25 cellular contexts compared by ENCODE assay signal in the genomic region with DNA sequence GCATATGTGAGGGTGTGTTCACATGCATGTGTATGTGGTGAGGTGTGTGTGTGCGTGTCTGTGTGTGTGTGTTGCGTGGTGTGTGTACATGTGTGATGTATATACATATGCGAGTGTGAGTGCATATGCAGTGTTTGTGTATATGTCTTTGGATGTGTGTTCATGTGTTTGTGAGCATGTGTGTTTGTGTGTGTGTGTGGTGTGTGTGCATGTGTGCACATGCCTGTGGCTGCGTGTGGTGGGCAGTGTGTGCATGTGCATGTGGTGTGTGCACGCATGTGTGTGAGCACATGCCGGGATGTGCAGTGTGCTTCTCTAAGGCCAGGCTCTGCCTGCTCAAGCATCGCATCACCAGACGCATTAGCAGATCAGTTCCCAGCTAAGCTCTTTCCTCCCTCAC. TPM values are rescaled to one million over a fixed set of nuclear protein-coding genes. Genes with fewer than 3 reads are reported as not detected.
DNase-seq lines count a peak whose midpoint lies in the region; ATAC-seq, FAIRE-seq and TF ChIP-seq lines count a peak whose summit lies in the region.
"Had no signal": no experiment of that assay in that cellular context is flagged by ENCODE, and none has a peak within 500 bp of the region (broad histone marks: within the 10 kb centered on the region; RNA-seq: fewer than 3 reads in every experiment).

No MANE protein-coding gene starts in this region.

- no peak overlapping the region; the same call in 1 of the 2 replicates for H2BK12ac ChIP-seq in H1 (ENCODE audit: low read depth, low read length)

- H3K23ac ChIP-seq in H1 (ENCODE audit: insufficient read length) = no peak overlapping the region

- H2BK5ac ChIP-seq in H1 (ENCODE audit: low read depth, low read length) = no peak overlapping the region; the same call in 1 of the 2 replicates

- no peak for TF ChIP-seq RAD21 in H1 (IDR thresholded peaks at IDR 0.05 in 1 of 2, conservative IDR thresholded peaks at IDR 0.05 in 1 of 2; ENCODE audit: low read depth in 2 of 2, low read length in 2 of 2)

- H3K36me3 Mint-ChIP-seq in activated T-helper 1 cell treated with anti-CD3 and anti-CD28 coated beads, Interleukin-12 subunit alpha, Interleukin-12 subunit beta, Interleukin-2, Interleukin-4 antibody, amounts not matched to agents 30 ng/mL and 10 ng/mL and 1 ng/mL, durations not matched to agents 14 hours and 24 hours and 36 hours (ENCODE audit: low read depth) = no peaks in the 10 kb centered on the region
- peaks cover 17% of the 10 kb centered on the region for H3K36me3 Mint-ChIP-seq in neural progenitor cell
- H3K36me3 Mint-ChIP-seq: CD4-positive, alpha-beta memory T cell had no signal

- H4K91ac ChIP-seq in H1 (replicated peaks; ENCODE audit: insufficient read length, low read length) = peak overlapping the region; percentile 52

- no peak overlapping the region for H3K4me2 ChIP-seq in H1 (ENCODE audit: insufficient read depth in 1 of 2, low read depth in 2 of 2, low read length in 2 of 2)
- no peak overlapping the region for H3K4me2 ChIP-seq in neural progenitor cell
- H3K4me2 ChIP-seq: BLaER1 treated with 17β-estradiol and CSF1 and Interleukin-3, amounts not matched to agents 10 nM and 100 nM; GM23338; KMS-11 had no signal

- POLR2A ChIA-PET in H1 (lab: Charles Lee; ENCODE audit: partially characterized antibody) = interaction anchor here (1.2 to 1.3 kb wide), 2 partner anchors 8 to 9 kb away, joined by 3 read pairs; no protein-coding TSS in a partner anchor

- no peak overlapping the region for H2BK120ac ChIP-seq in H1 (replicated peaks; ENCODE audit: low read depth, low read length)

- CTCF ChIA-PET in H1 (lab: Charles Lee; ENCODE audit: partially characterized antibody) = interaction anchor here (0.8 kb wide), 1 partner anchor 9 kb away, joined by 3 read pairs; no protein-coding TSS in a partner anchor

- H3K27ac Mint-ChIP-seq in activated T-helper 1 cell treated with anti-CD3 and anti-CD28 coated beads, Interleukin-12 subunit alpha, Interleukin-12 subunit beta, Interleukin-2, Interleukin-4 antibody, amounts not matched to agents 30 ng/mL and 10 ng/mL and 1 ng/mL, durations not matched to agents 14 hours and 24 hours and 36 hours = peak overlapping the region; percentile 18
- H3K27ac Mint-ChIP-seq in neural progenitor cell = peak overlapping the region; percentile 3
- H3K27ac Mint-ChIP-seq: CD4-positive, alpha-beta memory T cell; GM23338 had no signal

- peaks cover 11% of the 10 kb centered on the region for H3K9me3 Mint-ChIP-seq in activated T-helper 1 cell treated with anti-CD3 and anti-CD28 coated beads, Interleukin-12 subunit alpha, Interleukin-12 subunit beta, Interleukin-2, Interleukin-4 antibody, amounts not matched to agents 30 ng/mL and 10 ng/mL and 1 ng/mL, durations not matched to agents 14 hours and 24 hours and 36 hours
- H3K9me3 Mint-ChIP-seq in neural progenitor cell = peaks cover 2% of the 10 kb centered on the region
- H3K9me3 Mint-ChIP-seq: CD4-positive, alpha-beta memory T cell had no signal

- H3K4me1 ChIP-seq in H1 (replicated peaks in 1 of 4; ENCODE audit: control insufficient read depth in 3 of 4, insufficient read depth in 4 of 4, low read length in 3 of 4) = peaks cover 5 to 24% (median 15%) of the 10 kb centered on the region in 4 experiments; a peak in 5 of 7 replicates
- H3K4me1 ChIP-seq in neural progenitor cell = peaks cover 18% of the 10 kb centered on the region
- peaks cover 0 to 21% (median 0%) of the 10 kb centered on the region in 3 donors for H3K4me1 ChIP-seq in gastroesophageal sphincter
- H3K4me1 ChIP-seq: BLaER1 treated with 17β-estradiol and CSF1 and Interleukin-3, amounts not matched to agents 10 nM and 100 nM had no signal

- no peak overlapping the region for H3K14ac ChIP-seq in H1 (ENCODE audit: insufficient read length)

- intact Hi-C loops in activated T-helper 1 cell treated with anti-CD3 and anti-CD28 coated beads, Interleukin-12 subunit alpha, Interleukin-12 subunit beta, Interleukin-2, Interleukin-4 antibody, amounts not matched to agents 30 ng/mL and 10 ng/mL and 1 ng/mL, durations not matched to agents 14 hours and 24 hours and 36 hours (cut with micrococcal nuclease) = no loop called here

- H3K27ac ChIP-seq in H1 (ENCODE audit: low read depth, low read length) (0 out of 2 replicates have a peak overlapping the region, but pooled peaks have one; percentile 21), neural progenitor cell (no peak overlapping the region), gastroesophageal sphincter (no peak overlapping the region)
- H3K27ac ChIP-seq: BLaER1 treated with 17β-estradiol and CSF1 and Interleukin-3, amounts not matched to agents 10 nM and 100 nM; KMS-11 had no signal

- H3K36me3 ChIP-seq in H1 (ENCODE audit: control insufficient read depth in 2 of 4, insufficient read depth in 4 of 4, low read length in 3 of 4) = peaks cover 0 to 20% (median 15%) of the 10 kb centered on the region in 4 experiments; a peak in 6 of 8 replicates
- H3K36me3 ChIP-seq in neural progenitor cell = no peaks in the 10 kb centered on the region
- H3K36me3 ChIP-seq in gastroesophageal sphincter = peaks cover 0 to 28% of the 10 kb centered on the region in 2 donors
- H3K36me3 ChIP-seq: BLaER1 treated with 17β-estradiol and CSF1 and Interleukin-3, amounts not matched to agents 10 nM and 100 nM had no signal

- TF ChIP-seq POLR2A in H1 (IDR thresholded peaks at IDR 0.05; ENCODE audit: control extremely low read depth in 1 of 2, low read depth in 2 of 2, low read length in 2 of 2) = no peak
- no peak for TF ChIP-seq POLR2A in gastroesophageal sphincter (IDR thresholded peaks at IDR 0.05)

- H2BK15ac ChIP-seq in H1 (ENCODE audit: low read length) = no peak overlapping the region

- peaks cover 20% of the 10 kb centered on the region for H3K27me3 Mint-ChIP-seq in activated T-helper 1 cell treated with anti-CD3 and anti-CD28 coated beads, Interleukin-12 subunit alpha, Interleukin-12 subunit beta, Interleukin-2, Interleukin-4 antibody, amounts not matched to agents 30 ng/mL and 10 ng/mL and 1 ng/mL, durations not matched to agents 14 hours and 24 hours and 36 hours (ENCODE audit: insufficient read depth)
- peaks cover 14% of the 10 kb centered on the region for H3K27me3 Mint-ChIP-seq in neural progenitor cell (ENCODE audit: insufficient read depth, low read depth)

- H4K20me1 ChIP-seq in H1 (replicated peaks in 1 of 2; ENCODE audit: control insufficient read depth in 1 of 2, insufficient read depth in 2 of 2, low read length in 2 of 2) (peaks cover 0 to 10% of the 10 kb centered on the region in 2 experiments), neural progenitor cell (ENCODE audit: low read depth) (peaks cover 6% of the 10 kb centered on the region)
- H4K20me1 ChIP-seq: BLaER1 treated with 17β-estradiol and CSF1 and Interleukin-3, amounts not matched to agents 10 nM and 100 nM had no signal

- no peak overlapping the region for H2AFZ ChIP-seq in H1 (ENCODE audit: low read length)
- H2AFZ ChIP-seq in neural progenitor cell (replicated peaks) = no peak overlapping the region
- H2AFZ ChIP-seq: GM23338 had no signal

- H3K9me3 ChIP-seq in H1 (ENCODE audit: insufficient read depth in 2 of 2, low read depth in 1 of 2, low read length in 1 of 2) (peaks cover 0 to 7% of the 10 kb centered on the region in 2 experiments; a peak in 2 of 4 replicates), neural progenitor cell (ENCODE audit: low read depth) (no peaks in the 10 kb centered on the region), gastroesophageal sphincter (no peaks in the 10 kb centered on the region)
- H3K9me3 ChIP-seq: Caco-2 had no signal

- H3K56ac ChIP-seq in H1 (replicated peaks; ENCODE audit: insufficient read length, low read depth, low read length) = no peak overlapping the region

- WGBS in H1 (ENCODE audit: extremely low coverage in 1 of 2, insufficient coverage in 1 of 2, insufficient read length in 1 of 2, insufficient replicate concordance in 2 of 2, low coverage in 1 of 2, low lambda C conversion rate in 2 of 2, missing lambda C conversion rate in 1 of 2), 2 experiments = 94% methylated on average over 8 of the region's 8 CpGs; no CpG with 5 or more reads in 1 of the 2 experiments
- 80 to 91% methylated on average over 1 to 8 of the region's 8 CpGs for WGBS in gastroesophageal sphincter (ENCODE audit: low coverage in 1 of 2), 2 donors

- H3K79me1 ChIP-seq in H1 (ENCODE audit: low read depth, low read length) = no peaks in the 10 kb centered on the region

- H2BK20ac ChIP-seq in H1 (ENCODE audit: low read length) = no peak overlapping the region

- no peak for ATAC-seq in gastroesophageal sphincter
- ATAC-seq: GM23338, HCT116, Panc1 had no signal

- TF ChIP-seq CTCF in H1 (IDR thresholded peaks at IDR 0.05; ENCODE audit: control extremely low read depth in 1 of 3, insufficient read depth in 1 of 3, low read depth in 1 of 3, low read length in 3 of 3) = no peak
- no peak for TF ChIP-seq CTCF in neural progenitor cell (IDR thresholded peaks at IDR 0.05)
- TF ChIP-seq CTCF in gastroesophageal sphincter (IDR thresholded peaks at IDR 0.05) = no peak

- H3K23me2 ChIP-seq in H1 (ENCODE audit: low read depth, low read length) = peaks cover 7% of the 10 kb centered on the region; the same call in 1 of the 2 replicates

- H3K79me2 ChIP-seq in H1 (ENCODE audit: control insufficient read depth in 1 of 2, insufficient read depth in 2 of 2, low read length in 2 of 2) = no peaks in the 10 kb centered on the region
- H3K79me2 ChIP-seq in neural progenitor cell (ENCODE audit: low read depth) = no peaks in the 10 kb centered on the region

- no peak overlapping the region for H3K4ac ChIP-seq in H1 (replicated peaks; ENCODE audit: insufficient read length, low read depth, low read length)

- H3K4me3 Mint-ChIP-seq in activated T-helper 1 cell treated with anti-CD3 and anti-CD28 coated beads, Interleukin-12 subunit alpha, Interleukin-12 subunit beta, Interleukin-2, Interleukin-4 antibody, amounts not matched to agents 30 ng/mL and 10 ng/mL and 1 ng/mL, durations not matched to agents 14 hours and 24 hours and 36 hours = no peak overlapping the region
- H3K4me3 Mint-ChIP-seq in neural progenitor cell = no peak overlapping the region
- H3K4me3 Mint-ChIP-seq: CD4-positive, alpha-beta memory T cell; GM23338 had no signal

- DNase-seq in activated T-helper 1 cell treated with anti-CD3 and anti-CD28 coated beads, Interleukin-12 subunit alpha, Interleukin-12 subunit beta, Interleukin-2, Interleukin-4 antibody, amounts not matched to agents 30 ng/mL and 10 ng/mL and 1 ng/mL, durations not matched to agents 14 hours and 24 hours and 36 hours (ENCODE audit: low spot score) = no peak
- DNase-seq in H1 (ENCODE audit: low read depth in 1 of 2, low spot score in 2 of 2) = no peak
- DNase-seq in neural progenitor cell (ENCODE audit: low spot score) = no peak
- no peak for DNase-seq in middle frontal gyrus (ENCODE audit: extremely low spot score, low spot score)
- DNase-seq in NCI-H187 (lab: John Stamatoyannopoulos, UW) = no peak
- DNase-seq in NK-92 treated with Interleukin-12 subunit alpha and Interleukin-12 subunit beta, amount 100 ng/mL, for 24 hours (lab: John Stamatoyannopoulos, UW) = no peak
- DNase-seq: CD4-positive, alpha-beta memory T cell; DMS 273 treated with DMSO at 0.1 percent for 48 hours; DMS79 treated with DMSO at 0.1 percent for 48 hours; MV-4-11; NCI-H1105 treated with DMSO at 0.1 percent for 48 hours; NCI-H2081; NCI-H2171; NCI-H345; NCI-H524; NCI-H774; SIG-M5 had no signal

- H3K4me3 ChIP-seq in H1 (ENCODE audit: extremely low read depth in 1 of 4, insufficient read depth in 2 of 4, low read depth in 3 of 4, low read length in 4 of 4) = no peak overlapping the region
- no peak overlapping the region for H3K4me3 ChIP-seq in neural progenitor cell
- no peak overlapping the region for H3K4me3 ChIP-seq in gastroesophageal sphincter
- H3K4me3 ChIP-seq: BLaER1 treated with 17β-estradiol and CSF1 and Interleukin-3, amounts not matched to agents 10 nM and 100 nM; GM23338 had no signal

- H3K9ac ChIP-seq in H1 (replicated peaks in 1 of 4; ENCODE audit: extremely low read depth in 1 of 4, low read depth in 3 of 4, low read length in 3 of 4) (no peak overlapping the region; a peak in 1 of 7 replicates), neural progenitor cell (no peak overlapping the region)
- H3K9ac ChIP-seq: BLaER1 treated with 17β-estradiol and CSF1 and Interleukin-3, amounts not matched to agents 10 nM and 100 nM; KMS-11 had no signal

- no peak for TF ChIP-seq EP300 in H1 (IDR thresholded peaks at IDR 0.05; ENCODE audit: borderline replicate concordance in 1 of 2, low read depth in 2 of 2, low read length in 2 of 2)
- TF ChIP-seq EP300 in gastroesophageal sphincter (IDR thresholded peaks at IDR 0.05) = no peak

- no peak overlapping the region for H3K18ac ChIP-seq in H1 (ENCODE audit: extremely low read depth, low read length)

- no peak overlapping the region for H2AK5ac ChIP-seq in H1 (ENCODE audit: low read depth, low read length)

- peaks cover 24% of the 10 kb centered on the region for H3F3A ChIP-seq in neural progenitor cell (ENCODE audit: low read depth)

- H4K5ac ChIP-seq in H1 (ENCODE audit: insufficient read length, low read depth, low read length) = no peak overlapping the region

- no peak overlapping the region; the same call in 1 of the 2 replicates for H4K8ac ChIP-seq in H1 (ENCODE audit: extremely low read depth, insufficient read depth, low read length)

- FAIRE-seq in H1 (lab: Jason Lieb, UNC) = no peak
- FAIRE-seq: GM12892 had no signal

- no peaks in the 10 kb centered on the region for H3K27me3 ChIP-seq in H1 (replicated peaks in 1 of 4; ENCODE audit: control insufficient read depth in 3 of 4, extremely low read depth in 1 of 4, insufficient read depth in 3 of 4, low read length in 3 of 4)
- peaks cover 23% of the 10 kb centered on the region for H3K27me3 ChIP-seq in neural progenitor cell
- peaks cover 14% of the 10 kb centered on the region for H3K27me3 ChIP-seq in gastroesophageal sphincter
- H3K27me3 ChIP-seq: BLaER1 treated with 17β-estradiol and CSF1 and Interleukin-3, amounts not matched to agents 10 nM and 100 nM had no signal

- H3K4me1 Mint-ChIP-seq in activated T-helper 1 cell treated with anti-CD3 and anti-CD28 coated beads, Interleukin-12 subunit alpha, Interleukin-12 subunit beta, Interleukin-2, Interleukin-4 antibody, amounts not matched to agents 30 ng/mL and 10 ng/mL and 1 ng/mL, durations not matched to agents 14 hours and 24 hours and 36 hours (ENCODE audit: low read depth) = no peaks in the 10 kb centered on the region
- H3K4me1 Mint-ChIP-seq in neural progenitor cell = peaks cover 18% of the 10 kb centered on the region

RNA-seq across cellular contexts. Expression of a gene that starts 5.7 kb away (rescaled TPM):
- not detected in 2 replicates for total RNA-seq in activated T-helper 1 cell treated with anti-CD3 and anti-CD28 coated beads, Interleukin-12 subunit alpha, Interleukin-12 subunit beta, Interleukin-2, Interleukin-4 antibody, amounts not matched to agents 30 ng/mL and 10 ng/mL and 1 ng/mL, durations not matched to agents 14 hours and 24 hours and 36 hours
- 22.5 and 23.3 TPM in 2 replicates for total RNA-seq in H1 (2021; fragmentation: NEBNext Ultra II Directional; extraction: Animal tissue kit (Norgen Biotek cat#: 25700))
- 11.0 and 14.5 TPM in 2 replicates for polyA plus RNA-seq in H1 (2011; rRNA removed)
- 13.2 TPM for polyA plus RNA-seq in H1 (2011; cell fraction: cytosol; rRNA removed)
- 33.1 TPM for polyA plus RNA-seq in H1 (2011; cell fraction: nucleus; rRNA removed)
- polyA plus RNA-seq in H1 (2012, experiment 1 of 2) = 9.6 to 12.8 TPM (median 11.3 TPM) in 4 replicates
- 3.1 TPM for polyA plus RNA-seq in H1 (2012, experiment 2 of 2)
- polyA plus RNA-seq in H1 (2013, experiment 1 of 2) = 21.3 TPM
- 17.4 TPM for polyA plus RNA-seq in H1 (2013, experiment 2 of 2)
- 23.9 and 27.8 TPM in 2 replicates for polyA minus RNA-seq in H1 (2011; rRNA and poly(A)+ RNA removed)
- 17.0 TPM for polyA minus RNA-seq in H1 (2011; cell fraction: cytosol; rRNA and poly(A)+ RNA removed)
- 19.3 TPM for polyA minus RNA-seq in H1 (2011; cell fraction: nucleus; rRNA and poly(A)+ RNA removed)
- total RNA-seq in neural progenitor cell (ENCODE audit: low replicate concordance) = 0.09 and 0.13 TPM in 2 replicates
- 10 to 100 TPM; 21.5 to 41.9 (median 35.7) TPM for total RNA-seq in gastroesophageal sphincter
- total RNA-seq: CD4-positive, alpha-beta memory T cell had no signal

Comparison
In these comparisons a context has a peak if more than half of its experiments do, and no peak if none do; other contexts are left out.
1. RNA of a gene that starts 5.7 kb away (total RNA-seq): 21.5 to 41.9 TPM in gastroesophageal sphincter and 22.5 to 23.3 TPM in H1; 0.09 to 0.13 TPM in neural progenitor cell and not detected in activated T-helper 1 cell treated with anti-CD3 and anti-CD28 coated beads, Interleukin-12 subunit alpha, Interleukin-12 subunit beta, Interleukin-2, Interleukin-4 antibody, amounts not matched to agents 30 ng/mL and 10 ng/mL and 1 ng/mL, durations not matched to agents 14 hours and 24 hours and 36 hours; every median in the first group is over 10 times any median in the second.